ENCODE assay signal across 8 cellular contexts in genomic region chr1:109397451-109398342, GRCh38. TPM values are rescaled to one million over a fixed set of nuclear protein-coding genes. Genes with fewer than 3 reads are reported as not detected.
DNase-seq lines count a peak whose midpoint lies in the region; ATAC-seq and TF ChIP-seq lines count a peak whose summit lies in the region.

SORT1 (minus strand) TSS chr1:109397918; CDS start chr1:109397892, 26 bp downstream.

- H3K27me3 Mint-ChIP-seq in T-helper 17 cell: peaks cover 47% of the 10 kb centered on the region

- peak; percentile 80 for ATAC-seq in HG02571 (IDR thresholded peaks at IDR 0.05; ENCODE audit: unreplicated experiment)
- peak; percentile 94 for ATAC-seq in T-helper 17 cell
- peak; percentile 93 to 96 (median 94) for ATAC-seq in heart right ventricle

- peak within 1 kb of the TSS; percentile 70 for H2BK12ac ChIP-seq in trophoblast cell (ENCODE audit: low read length)

- peak within 1 kb of the TSS; percentile 80 for H3K18ac ChIP-seq in trophoblast cell (ENCODE audit: low read length)

- peak within 1 kb of the TSS; percentile 79 for H4K8ac ChIP-seq in trophoblast cell (ENCODE audit: low read depth, low read length)

- intact Hi-C loops in heart right ventricle (cut with DNase I): loop anchor here in 8 of 10 donors (2.0 to 10.0 kb wide), 10 partner anchors 35 to 303 kb away; partner anchors contain the start of genes PSRC1 (in 3 of the 8) and TMEM167B (in 1 of the 8)

- peak within 1 kb of the TSS; percentile 31 for H3K4ac ChIP-seq in trophoblast cell (ENCODE audit: low read depth, low read length)

- H3K9ac ChIP-seq in trophoblast cell (ENCODE audit: low read length): peak within 1 kb of the TSS; percentile 87

- peak; percentile 69 to 89 for TF ChIP-seq POLR2A in tibial nerve (IDR thresholded peaks at IDR 0.05)

- peak within 1 kb of the TSS; percentile 93 for H3K14ac ChIP-seq in trophoblast cell (ENCODE audit: low read length)

- peak within 1 kb of the TSS; percentile 61 for H2BK120ac ChIP-seq in trophoblast cell (ENCODE audit: insufficient read depth, low read length, poor library complexity)

- H3K36me3 Mint-ChIP-seq in T-helper 17 cell (ENCODE audit: low read depth): peaks cover 1% of the 10 kb centered on the region

- peak within 1 kb of the TSS; percentile 80 for H2BK5ac ChIP-seq in trophoblast cell (ENCODE audit: low read depth, low read length, poor library complexity)

- peaks cover 14% of the 10 kb centered on the region for H3K79me1 ChIP-seq in trophoblast cell (ENCODE audit: low read length)

- H3K27me3 ChIP-seq in heart right ventricle (peaks cover 0 to 11% (median 0%) of the 10 kb centered on the region in 7 donors), trophoblast cell (ENCODE audit: insufficient read depth, low read length) (no peaks in the 10 kb centered on the region), tibial nerve (no peaks in the 10 kb centered on the region)

- H3K4me3 ChIP-seq in heart right ventricle (peak within 1 kb of the TSS; percentile 29 to 80 (median 64)), trophoblast cell (ENCODE audit: low read depth, low read length) (peak within 1 kb of the TSS; percentile 99), tibial nerve (peak within 1 kb of the TSS; percentile 43 to 81 (median 64))

- peak within 1 kb of the TSS; percentile 6 for H2AK5ac ChIP-seq in trophoblast cell (ENCODE audit: low read length)

- peak within 1 kb of the TSS; percentile 87 for H3K4me3 Mint-ChIP-seq in T-helper 17 cell

- H3K9me3 ChIP-seq in T-helper 17 cell (ENCODE audit: control insufficient read depth, low read length, poor library complexity, severe bottlenecking) (no peaks in the 10 kb centered on the region), heart right ventricle (no peaks in the 10 kb centered on the region), trophoblast cell (ENCODE audit: insufficient read depth, low read depth, low read length) (no peaks in the 10 kb centered on the region), tibial nerve (no peaks in the 10 kb centered on the region)

- H3K4me1 ChIP-seq in heart right ventricle (peaks cover 7 to 73% (median 54%) of the 10 kb centered on the region in 9 donors), trophoblast cell (ENCODE audit: control insufficient read depth in 1 of 2, insufficient read depth in 2 of 2, low read length in 2 of 2) (peaks cover 7 to 12% of the 10 kb centered on the region in 2 experiments), tibial nerve (peaks cover 0 to 58% (median 37%) of the 10 kb centered on the region in 4 donors)

- peaks cover 16% of the 10 kb centered on the region for H3K79me2 ChIP-seq in trophoblast cell (ENCODE audit: control insufficient read depth, insufficient read depth, low read length, poor library complexity)

- DNase-seq in ELR (ENCODE audit: low read depth): peak; percentile 92
- DNase-seq in NCI-H1436 (lab: John Stamatoyannopoulos, UW): peak; percentile 93
- peak; percentile 21 to 46 (median 35) for DNase-seq in T-helper 17 cell
- peak in 55 of 56 donors; percentile 79 to 98 (median 93) for DNase-seq in amygdala (lab: John Stamatoyannopoulos, UW)
- peak; percentile 88 to 90 for DNase-seq in heart right ventricle
- peak; percentile 28 to 64 for DNase-seq in trophoblast cell
- DNase-seq in tibial nerve (ENCODE audit: low spot score in 2 of 2): peak; percentile 60 to 71

- TF ChIP-seq CTCF in heart right ventricle (IDR thresholded peaks at IDR 0.05): peak in 1 of 9 donors; percentile 18
- peak in 3 of 5 experiments; percentile 12 to 46 (median 43) for TF ChIP-seq CTCF in tibial nerve (IDR thresholded peaks at IDR 0.05)

- peak within 1 kb of the TSS; percentile 9 for H4K12ac ChIP-seq in trophoblast cell (ENCODE audit: low read depth, low read length)

- H2AFZ ChIP-seq in trophoblast cell (ENCODE audit: insufficient read depth, low read length, poor library complexity): peak within 1 kb of the TSS; percentile 66

- H3K27ac ChIP-seq in heart right ventricle (peak within 1 kb of the TSS; percentile 53 to 96 (median 89)), trophoblast cell (ENCODE audit: low read depth, low read length) (peak within 1 kb of the TSS; percentile 61), tibial nerve (peak within 1 kb of the TSS; percentile 77 to 93 (median 86))

- H3K36me3 ChIP-seq in heart right ventricle (peaks cover 0 to 29% (median 0%) of the 10 kb centered on the region in 9 donors), trophoblast cell (ENCODE audit: control insufficient read depth in 1 of 2, insufficient read depth in 2 of 2, low read length in 2 of 2) (peaks cover 3 to 4% of the 10 kb centered on the region in 2 experiments), tibial nerve (peaks cover 0 to 20% (median 10%) of the 10 kb centered on the region in 3 donors)

- peak within 1 kb of the TSS; percentile 94 for H4K91ac ChIP-seq in trophoblast cell (ENCODE audit: low read depth, low read length)

- H3K4me2 ChIP-seq in trophoblast cell (ENCODE audit: low read length): peak within 1 kb of the TSS; percentile 75

- no peak within 1 kb of the TSS for H3K23ac ChIP-seq in trophoblast cell (ENCODE audit: low read length)

- TF ChIP-seq EP300 in tibial nerve (IDR thresholded peaks at IDR 0.05): peak; percentile 28 to 59

- H3K27ac Mint-ChIP-seq in T-helper 17 cell: no peak within 1 kb of the TSS

- WGBS in heart right ventricle, 2 donors: 0% methylated on average over 99 to 120 of the region's 121 CpGs
- WGBS in trophoblast cell (ENCODE audit: extremely low coverage, insufficient coverage, insufficient read length): no CpG with 5 or more reads among the region's 121 CpGs
- 0 to 2% methylated on average over 29 to 50 of the region's 121 CpGs for WGBS in tibial nerve, 2 donors

- H3K4me1 Mint-ChIP-seq in T-helper 17 cell: peaks cover 2% of the 10 kb centered on the region

RNA-seq across cellular contexts. Expression of gene SORT1, which starts in this region (rescaled TPM):
- total RNA-seq in T-helper 17 cell: 1 to 10 TPM in 1 of 2 donors, under 1 TPM in 1; 0.57 to 2.6 TPM
- 100 to 1,000 TPM; 105 to 235 (median 132) TPM for total RNA-seq in heart right ventricle
- 10 to 100 TPM; 32.8 to 64.1 TPM for polyA plus RNA-seq in heart right ventricle
- 93.6 and 96.6 TPM in 2 replicates for polyA plus RNA-seq in trophoblast cell (2013)
- total RNA-seq in tibial nerve: 100 to 1,000 TPM; 145 to 199 (median 189) TPM

Comparison
In these comparisons a context has a peak if more than half of its experiments do, and no peak if none do; other contexts are left out.
1. Peak in every context shown above with its lines: DNase-seq, ATAC-seq, H3K4me3 ChIP-seq and H3K27ac ChIP-seq.
2. RNA of gene SORT1 (total RNA-seq): 145 to 199 TPM in tibial nerve and 105 to 235 TPM in heart right ventricle; 0.57 to 2.6 TPM in T-helper 17 cell; every median in the first group is over 10 times any median in the second.
3. DNase-seq: peak in every context shown above with its lines; median percentile 93 in NCI-H1436; 93 in amygdala; 92 in ELR; 89 in heart right ventricle; 66 in tibial nerve; 46 in trophoblast cell; 35 in T-helper 17 cell.